8 cellular contexts compared by ENCODE assay signal in genomic region chr2:201234167-201235139, GRCh38. TPM values are rescaled to one million over a fixed set of nuclear protein-coding genes. Genes with fewer than 3 reads are reported as not detected.
DNase-seq lines count a peak whose midpoint lies in the region; ATAC-seq, FAIRE-seq and TF ChIP-seq lines count a peak whose summit lies in the region.

No MANE protein-coding gene starts in this region.

- FAIRE-seq in GM12892 (lab: Jason Lieb, UNC) = peak; percentile 73

- peak; percentile 7 for ATAC-seq in HG03045 (IDR thresholded peaks at IDR 0.05; ENCODE audit: unreplicated experiment)

- H3K4me3 ChIP-seq in astrocyte of the cerebellum (ENCODE audit: low read depth, low read length) = no peak overlapping the region

- in situ Hi-C loops in astrocyte of the cerebellum (cut with HindIII; ENCODE audit: low sequenced_read_pairs) = no loop called here

- DNase-seq in GM12892 (ENCODE audit: insufficient read length) (no peak), astrocyte of the cerebellum (ENCODE audit: low read depth) (peak; percentile 13), renal cortical epithelial cell (ENCODE audit: low read depth) (peak; percentile 57), NCI-H69 (lab: John Stamatoyannopoulos, UW) (no peak), middle frontal gyrus (ENCODE audit: extremely low spot score, low spot score) (no peak), NCI-H2171 treated with DMSO at 0.1 percent for 48 hours (lab: John Stamatoyannopoulos, UW) (no peak), midbrain (lab: John Stamatoyannopoulos, UW) (no peak)

- no peak for TF ChIP-seq POLR2A in GM12892 (IDR thresholded peaks at IDR 0.05; ENCODE audit: low read depth, low read length)

- TF ChIP-seq CTCF in astrocyte of the cerebellum (IDR thresholded peaks at IDR 0.05; ENCODE audit: low read depth, low read length, missing control alignments) = no peak

RNA-seq across cellular contexts. Expression of gene CASP8, which starts 25.9 kb away (rescaled TPM):
- polyA plus RNA-seq in GM12892 (2012; ENCODE audit: missing spikeins) = 27.6 TPM
- total RNA-seq in renal cortical epithelial cell = 48.3 and 51.8 TPM in 2 replicates

RNA-seq across cellular contexts. Expression of gene CASP10, which starts 51.5 kb away (rescaled TPM):
- polyA plus RNA-seq in GM12892 (2012; ENCODE audit: missing spikeins) = 7.7 TPM
- total RNA-seq in renal cortical epithelial cell = 10.6 and 24.1 TPM in 2 replicates

Comparison
In these comparisons a context has a peak if more than half of its experiments do, and no peak if none do; other contexts are left out.
1. DNase-seq: peak in astrocyte of the cerebellum (single experiment) and renal cortical epithelial cell (single experiment); none in GM12892 (single experiment), NCI-H69 (single experiment), middle frontal gyrus (single experiment), NCI-H2171 treated with DMSO at 0.1 percent for 48 hours (single experiment) and midbrain (single experiment).